Comparison of ENCODE assay signal across 1 cellular context in genomic region chr20:21235713-21236445, GRCh38.
TF ChIP-seq lines count a peak whose summit lies in the region.

No MANE protein-coding gene starts in this region.

TF ChIP-seq in HepG2, 621 proteins besides CTCF, POLR2A, EP300 and RAD21 (continued from another document and continues in another):
- TF ChIP-seq GATAD2A (CRISPR knock-in tag; IDR thresholded peaks at IDR 0.05) (peak; percentile 50; the same call in 1 of the 2 replicates), CENPT (CRISPR knock-in tag; IDR thresholded peaks at IDR 0.05; ENCODE audit: low read depth) (no peak), IRF1 (CRISPR knock-in tag; IDR thresholded peaks at IDR 0.05; ENCODE audit: low read depth) (no peak), ZNF646 (CRISPR knock-in tag; IDR thresholded peaks at IDR 0.05) (no peak), TCF12 (IDR thresholded peaks at IDR 0.05) (no peak), TCF12 (CRISPR knock-in tag; IDR thresholded peaks at IDR 0.05) (no peak), ZBTB1 (CRISPR knock-in tag; IDR thresholded peaks at IDR 0.05; ENCODE audit: borderline replicate concordance) (no peak), IKZF4 (CRISPR knock-in tag; IDR thresholded peaks at IDR 0.05; ENCODE audit: borderline replicate concordance, low read depth, not compliant biosample characterization) (no peak), ZBED4 (CRISPR knock-in tag; IDR thresholded peaks at IDR 0.05; ENCODE audit: borderline replicate concordance) (no peak), FOXK2 (IDR thresholded peaks at IDR 0.05) (no peak), TBX2 (CRISPR knock-in tag; IDR thresholded peaks at IDR 0.05; ENCODE audit: borderline replicate concordance) (no peak), HDAC2 (CRISPR knock-in tag; IDR thresholded peaks at IDR 0.05) (no peak), BRD4 (CRISPR knock-in tag; IDR thresholded peaks at IDR 0.05) (no peak), ZNF282 (IDR thresholded peaks at IDR 0.05; ENCODE audit: partially characterized antibody) (no peak), CBX2 (IDR thresholded peaks at IDR 0.05; ENCODE audit: low read depth, low read length) (no peak), CBX2 (CRISPR knock-in tag; IDR thresholded peaks at IDR 0.05; ENCODE audit: low read depth) (no peak), ZNF788 (CRISPR knock-in tag; IDR thresholded peaks at IDR 0.05; ENCODE audit: borderline replicate concordance) (no peak), GATA4 (IDR thresholded peaks at IDR 0.05; ENCODE audit: borderline replicate concordance, low read depth) (no peak), RARA (CRISPR knock-in tag; IDR thresholded peaks at IDR 0.05) (no peak), ZNF703 (CRISPR knock-in tag; IDR thresholded peaks at IDR 0.05; ENCODE audit: borderline replicate concordance) (no peak), THAP8 (CRISPR knock-in tag; IDR thresholded peaks at IDR 0.05; ENCODE audit: borderline replicate concordance) (no peak), ATF7-NPFF (CRISPR knock-in tag; IDR thresholded peaks at IDR 0.05; ENCODE audit: low read depth) (no peak), ZNF30 (CRISPR knock-in tag; IDR thresholded peaks at IDR 0.05) (no peak), PCBP2 (optimal IDR thresholded peaks at IDR 0.05; ENCODE audit: low read depth, low read length, poor library complexity, severe bottlenecking) (no peak), ZNF256 (CRISPR knock-in tag; conservative IDR thresholded peaks at IDR 0.05) (no peak), ZNF331 (CRISPR knock-in tag; IDR thresholded peaks at IDR 0.05) (no peak), ZNF264 (CRISPR knock-in tag; IDR thresholded peaks at IDR 0.05) (no peak), ZNF746 (CRISPR knock-in tag; IDR thresholded peaks at IDR 0.05) (no peak), ATF1 (CRISPR knock-in tag; IDR thresholded peaks at IDR 0.05) (no peak), ZSCAN9 (CRISPR knock-in tag; IDR thresholded peaks at IDR 0.05; ENCODE audit: borderline replicate concordance) (no peak), ZNF530 (CRISPR knock-in tag; IDR thresholded peaks at IDR 0.05; ENCODE audit: low read depth) (no peak), SKIL (CRISPR knock-in tag; IDR thresholded peaks at IDR 0.05; ENCODE audit: borderline replicate concordance) (no peak), ARID3A (IDR thresholded peaks at IDR 0.05; ENCODE audit: low read depth, low read length) (no peak), HMG20B (CRISPR knock-in tag; conservative IDR thresholded peaks at IDR 0.05) (no peak), ZNF503 (CRISPR knock-in tag; IDR thresholded peaks at IDR 0.05) (no peak), ZNF205 (CRISPR knock-in tag; IDR thresholded peaks at IDR 0.05) (no peak), ZNF780A (CRISPR knock-in tag; IDR thresholded peaks at IDR 0.05) (no peak), TRIM22 (IDR thresholded peaks at IDR 0.05) (no peak)
